Comparison of ENCODE assay signal across 8 cellular contexts in genomic region chr17:29617481-29618271, GRCh38. TPM values are rescaled to one million over a fixed set of nuclear protein-coding genes. Genes with fewer than 3 reads are reported as not detected.
DNase-seq lines count a peak whose midpoint lies in the region.

No MANE protein-coding gene starts in this region.

- peaks cover 63 to 99% (median 95%) of the 10 kb centered on the region in 10 experiments for H3K4me1 ChIP-seq in BLaER1 treated with 17β-estradiol and CSF1 and Interleukin-3, amounts not matched to agents 10 nM and 100 nM
- H3K4me1 ChIP-seq in HAP-1 = peaks cover 15% of the 10 kb centered on the region
- H3K4me1 ChIP-seq in mononuclear cell (ENCODE audit: insufficient read depth, low read length) = peaks cover 68% of the 10 kb centered on the region

- H4K20me1 ChIP-seq in BLaER1 treated with 17β-estradiol and CSF1 and Interleukin-3, amounts not matched to agents 10 nM and 100 nM = peaks cover 0 to 47% (median 21%) of the 10 kb centered on the region in 11 experiments; a peak in 19 of 22 replicates

- H3K36me3 ChIP-seq in BLaER1 treated with 17β-estradiol and CSF1 and Interleukin-3, amounts not matched to agents 10 nM and 100 nM = peaks cover 0 to 4% (median 4%) of the 10 kb centered on the region in 11 experiments; a peak in 11 of 22 replicates
- H3K36me3 ChIP-seq in HAP-1 (replicated peaks) = peaks cover 2% of the 10 kb centered on the region; the same call in 1 of the 2 replicates

- H3K27ac ChIP-seq in BLaER1 treated with 17β-estradiol and CSF1 and Interleukin-3, amounts not matched to agents 10 nM and 100 nM = peak overlapping the region; percentile 45 to 88 (median 83); a peak in 21 of 22 replicates

- peaks cover 13 to 28% (median 22%) of the 10 kb centered on the region in 11 experiments for H3K27me3 ChIP-seq in BLaER1 treated with 17β-estradiol and CSF1 and Interleukin-3, amounts not matched to agents 10 nM and 100 nM
- no peaks in the 10 kb centered on the region for H3K27me3 ChIP-seq in HAP-1 (ENCODE audit: low read depth)
- peaks cover 12% of the 10 kb centered on the region for H3K27me3 ChIP-seq in mononuclear cell (ENCODE audit: insufficient read depth, low read length)

- in situ Hi-C loops in HAP-1 (cut with MboI; ENCODE audit: low sequenced_read_pairs) = loop anchor here (5.0 to 25.0 kb wide), 2 partner anchors 50 to 320 kb away; partner anchors contain the start of genes ABHD15, EFCAB5, SSH2 and TP53I13

- H3K4me2 ChIP-seq in BLaER1 treated with 17β-estradiol and CSF1 and Interleukin-3, amounts not matched to agents 10 nM and 100 nM = peak overlapping the region; percentile 92 to 98 (median 95)

- peak overlapping the region; percentile 42 to 68 (median 54) for H3K4me3 ChIP-seq in BLaER1 treated with 17β-estradiol and CSF1 and Interleukin-3, amounts not matched to agents 10 nM and 100 nM
- peak overlapping the region; percentile 14 for H3K4me3 ChIP-seq in HAP-1
- H3K4me3 ChIP-seq in mononuclear cell (ENCODE audit: low read length) = peak overlapping the region; percentile 42

- H3K9ac ChIP-seq in BLaER1 treated with 17β-estradiol and CSF1 and Interleukin-3, amounts not matched to agents 10 nM and 100 nM = peak overlapping the region; percentile 58 to 85 (median 80); a peak in 21 of 22 replicates

- peaks cover 0 to 4% (median 0%) of the 10 kb centered on the region in 11 experiments; a peak in 1 of 22 replicates for H3K9me3 ChIP-seq in BLaER1 treated with 17β-estradiol and CSF1 and Interleukin-3, amounts not matched to agents 10 nM and 100 nM (replicated peaks in 1 of 11)
- no peaks in the 10 kb centered on the region for H3K9me3 ChIP-seq in HAP-1
- no peaks in the 10 kb centered on the region for H3K9me3 ChIP-seq in mononuclear cell (ENCODE audit: low read depth, low read length)

- DNase-seq in HAP-1 (ENCODE audit: low spot score in 2 of 2) (peak; percentile 34 to 77), NCI-H460 (ENCODE audit: extremely low read depth, low read depth) (peak; percentile 59), epidermal melanocyte (ENCODE audit: insufficient read length, low spot score) (peak; percentile 73), A172 (ENCODE audit: low spot score) (no peak)
- peak; percentile 92 for DNase-seq in activated CD8-positive, alpha-beta memory T cell treated with anti-CD3 and anti-CD28 coated beads, Interleukin-2, amount 50 U/mL, for 4 hours
- peak; percentile 70 to 80 for DNase-seq in stimulated activated CD8-positive, alpha-beta memory T cell treated with anti-CD3 and anti-CD28 coated beads, Interleukin-4, amount 100 ng/mL, for 4 hours (ENCODE audit: low read depth in 2 of 2, low spot score in 1 of 2)

RNA-seq across cellular contexts. Expression of gene CORO6, which starts 5.0 kb away (rescaled TPM):
- 0.63 and 0.87 TPM in 2 replicates for total RNA-seq in NCI-H460 (2014; rRNA removed; shearing (Covaris generic))
- polyA plus RNA-seq in NCI-H460 (2014; cell fraction: nucleus; rRNA removed) = 18.3 and 20.4 TPM in 2 replicates
- 0.31 TPM for total RNA-seq in mononuclear cell
- total RNA-seq in A172 (2014; rRNA removed; shearing (Covaris generic)) = 12.2 and 14.8 TPM in 2 replicates

RNA-seq across cellular contexts. Expression of gene ANKRD13B, which starts 24.7 kb away (rescaled TPM):
- total RNA-seq in NCI-H460 (2014; rRNA removed; shearing (Covaris generic)) = 14.7 and 19.1 TPM in 2 replicates
- 107 and 139 TPM in 2 replicates for polyA plus RNA-seq in NCI-H460 (2014; cell fraction: nucleus; rRNA removed)
- total RNA-seq in mononuclear cell = 1.3 TPM
- total RNA-seq in A172 (2014; rRNA removed; shearing (Covaris generic)) = 17.6 and 21.8 TPM in 2 replicates

RNA-seq across cellular contexts. Expression of gene GIT1, which starts 28.2 kb away (rescaled TPM):
- total RNA-seq in NCI-H460 (2014; rRNA removed; shearing (Covaris generic)) = 37.9 and 41.3 TPM in 2 replicates
- 89.1 and 93.9 TPM in 2 replicates for polyA plus RNA-seq in NCI-H460 (2014; cell fraction: nucleus; rRNA removed)
- 17.5 TPM for total RNA-seq in mononuclear cell
- total RNA-seq in A172 (2014; rRNA removed; shearing (Covaris generic)) = 51.8 and 53.2 TPM in 2 replicates

RNA-seq across cellular contexts. Expression of gene TP53I13, which starts 49.2 kb away (rescaled TPM):
- total RNA-seq in NCI-H460 (2014; rRNA removed; shearing (Covaris generic)) = 65.2 and 83.3 TPM in 2 replicates
- polyA plus RNA-seq in NCI-H460 (2014; cell fraction: nucleus; rRNA removed) = 284 and 327 TPM in 2 replicates
- total RNA-seq in mononuclear cell = 25.0 TPM
- 64.1 and 68.5 TPM in 2 replicates for total RNA-seq in A172 (2014; rRNA removed; shearing (Covaris generic))

RNA-seq across cellular contexts. Expression of gene ABHD15, which starts 50.8 kb away (rescaled TPM):
- total RNA-seq in NCI-H460 (2014; rRNA removed; shearing (Covaris generic)) = 13.1 and 14.0 TPM in 2 replicates
- 11.2 and 18.3 TPM in 2 replicates for polyA plus RNA-seq in NCI-H460 (2014; cell fraction: nucleus; rRNA removed)
- total RNA-seq in mononuclear cell = 8.9 TPM
- total RNA-seq in A172 (2014; rRNA removed; shearing (Covaris generic)) = 11.6 and 11.7 TPM in 2 replicates
